ENCODE assay signal across 1 cellular context in genomic region chr13:98686281-98686680, GRCh38.
TF ChIP-seq lines count a peak whose summit lies in the region.

No MANE protein-coding gene starts in this region.

TF ChIP-seq in GM23338, 12 proteins besides CTCF, POLR2A, EP300 and RAD21 (continued from another document):
- TF ChIP-seq ZNF462 (CRISPR knock-in tag; IDR thresholded peaks at IDR 0.05) = no peak
- TF ChIP-seq ZNF331 (CRISPR knock-in tag; IDR thresholded peaks at IDR 0.05; ENCODE audit: low read depth) = no peak
- no peak for TF ChIP-seq NANOG (IDR thresholded peaks at IDR 0.05; ENCODE audit: borderline replicate concordance)
- TF ChIP-seq ZNF114 (CRISPR knock-in tag; IDR thresholded peaks at IDR 0.05) = no peak
